In genomic region chr16:1780677-1781072, GRCh38 we compare ENCODE assay signal across 9 cellular contexts. TPM values are rescaled to one million over a fixed set of nuclear protein-coding genes. Genes with fewer than 3 reads are reported as not detected.
DNase-seq lines count a peak whose midpoint lies in the region; ATAC-seq, FAIRE-seq and TF ChIP-seq lines count a peak whose summit lies in the region.
"Had no signal": no experiment of that assay in that cellular context is flagged by ENCODE, and none has a peak within 500 bp of the region (broad histone marks: within the 10 kb centered on the region; RNA-seq: fewer than 3 reads in every experiment).

No MANE protein-coding gene starts in this region.

- RAD21 ChIA-PET in HCT116 (lab: Charles Lee; ENCODE audit: low non-redundant PET in 1 of 2, low total read pairs in 2 of 2, uncharacterized antibody in 2 of 2, unreplicated experiment in 2 of 2), result no interaction called here

- H3K79me1 ChIP-seq in mesenchymal stem cell (replicated peaks; ENCODE audit: low read length, poor library complexity, severe bottlenecking), result peaks cover 37% of the 10 kb centered on the region

- H3K9ac ChIP-seq in HCT116 (ENCODE audit: low read length) (peak overlapping the region; percentile 88), mesenchymal stem cell (ENCODE audit: low read length) (peak overlapping the region; percentile 85), kidney (ENCODE audit: low read length in 2 of 2) (no peak overlapping the region)

- 88% methylated on average over 6 of the region's 6 CpGs for WGBS in mesenchymal stem cell

- no peak overlapping the region for H3K4me3 ChIP-seq in CD4-positive, CD25-positive, alpha-beta regulatory T cell (ENCODE audit: low read depth, low read length)
- H3K4me3 ChIP-seq in HCT116 (replicated peaks in 1 of 2; ENCODE audit: low read depth in 1 of 2, low read length in 2 of 2), result no peak overlapping the region
- H3K4me3 ChIP-seq in mesenchymal stem cell (ENCODE audit: insufficient read depth in 1 of 2, low read depth in 1 of 2, low read length in 2 of 2), result peak overlapping the region in 1 of 2 experiments; percentile 87
- peak overlapping the region in 1 of 2 donors; percentile 88 for H3K4me3 ChIP-seq in kidney (ENCODE audit: low read length in 2 of 2)

- POLR2A ChIA-PET in HCT116 (lab: Charles Lee), result no interaction called here
- POLR2A ChIA-PET in activated naive CD8-positive, alpha-beta T cell treated with anti-CD3 and anti-CD28 coated beads, Interleukin-2, amount 10 ng/mL, durations not matched to agents 7 days and 5 days (lab: Charles Lee), result interaction anchor here (0.8 to 1.1 kb wide), 2 partner anchors 10 to 18 kb away, joined by 3 read pairs; partner anchors contain the start of gene NME3

- peaks cover 16% of the 10 kb centered on the region for H3K36me3 ChIP-seq in CD4-positive, CD25-positive, alpha-beta regulatory T cell (ENCODE audit: control insufficient read depth, insufficient read depth, low read length)
- peaks cover 0 to 5% of the 10 kb centered on the region in 2 experiments; a peak in 3 of 4 replicates for H3K36me3 ChIP-seq in HCT116 (ENCODE audit: control insufficient read depth in 1 of 2, insufficient read depth in 2 of 2, low read length in 2 of 2)
- H3K36me3 ChIP-seq in mesenchymal stem cell (ENCODE audit: control insufficient read depth in 1 of 2, insufficient read depth in 2 of 2, low read depth in 1 of 2, low read length in 2 of 2), result peaks cover 47 to 63% of the 10 kb centered on the region in 2 experiments
- H3K36me3 ChIP-seq in kidney (ENCODE audit: control insufficient read depth in 1 of 2, insufficient read depth in 2 of 2, low read length in 2 of 2), result peaks cover 4 to 5% of the 10 kb centered on the region in 2 donors

- no peak overlapping the region for H2BK15ac ChIP-seq in mesenchymal stem cell (ENCODE audit: low read depth, poor library complexity, severe bottlenecking)

- TF ChIP-seq RAD21 in HCT116 (IDR thresholded peaks at IDR 0.05; ENCODE audit: low read depth), result no peak

- H2BK5ac ChIP-seq in mesenchymal stem cell (ENCODE audit: low read depth, low read length, poor library complexity, severe bottlenecking), result no peak overlapping the region

- CTCF ChIA-PET in HCT116 (lab: Charles Lee), result no interaction called here

- TSS peak; percentile 56 for BruUV-seq in HCT116 (replicated peaks; lab: Mats Ljungman, UMichigan)

- H2BK12ac ChIP-seq in mesenchymal stem cell (ENCODE audit: low read length in 2 of 2), result no peak overlapping the region

- H3K79me2 ChIP-seq in HCT116 (ENCODE audit: insufficient read depth, low read length), result peaks cover 33% of the 10 kb centered on the region

- TF ChIP-seq CTCF in HCT116 (IDR thresholded peaks at IDR 0.05 in 2 of 3, conservative IDR thresholded peaks at IDR 0.05 in 1 of 3; ENCODE audit: borderline replicate concordance in 1 of 3, insufficient read depth in 1 of 3, low read depth in 2 of 3, low read length in 2 of 3), result no peak
- no peak for TF ChIP-seq CTCF in kidney (IDR thresholded peaks at IDR 0.05; ENCODE audit: borderline replicate concordance, extremely low read depth, insufficient read depth)

- H3K14ac ChIP-seq in mesenchymal stem cell (ENCODE audit: low read length in 2 of 2), result no peak overlapping the region

- H3K23ac ChIP-seq in mesenchymal stem cell (ENCODE audit: low read length in 2 of 2), result no peak overlapping the region

- no peaks in the 10 kb centered on the region for H3K9me3 Mint-ChIP-seq in CD4-positive, CD25-positive, alpha-beta regulatory T cell
- H3K9me3 Mint-ChIP-seq in activated naive CD8-positive, alpha-beta T cell treated with anti-CD3 and anti-CD28 coated beads, Interleukin-2, amount 10 ng/mL, durations not matched to agents 7 days and 5 days, result no peaks in the 10 kb centered on the region

- no peak overlapping the region for H3K4ac ChIP-seq in mesenchymal stem cell (ENCODE audit: low read depth in 1 of 2, low read length in 2 of 2)

- H3K27ac ChIP-seq in CD4-positive, CD25-positive, alpha-beta regulatory T cell (ENCODE audit: insufficient read depth, low read length, poor library complexity, severe bottlenecking), result no peak overlapping the region
- H3K27ac ChIP-seq in HCT116 (ENCODE audit: low read depth, low read length) (0 out of 2 replicates have a peak overlapping the region, but pooled peaks have one; percentile 78), mesenchymal stem cell (ENCODE audit: low read length, poor library complexity, severe bottlenecking) (no peak overlapping the region), kidney (ENCODE audit: low read depth in 2 of 2, low read length in 2 of 2) (no peak overlapping the region)

- TF ChIP-seq POLR2A in HCT116 (IDR thresholded peaks at IDR 0.05; ENCODE audit: borderline replicate concordance, extremely low read depth, insufficient read depth, insufficient read length), result no peak

- peak overlapping the region; percentile 88 to 96 (median 92) for H3K4me3 Mint-ChIP-seq in CD4-positive, CD25-positive, alpha-beta regulatory T cell
- H3K4me3 Mint-ChIP-seq in activated naive CD8-positive, alpha-beta T cell treated with anti-CD3 and anti-CD28 coated beads, Interleukin-2, amount 10 ng/mL, durations not matched to agents 7 days and 5 days, result peak overlapping the region; percentile 89

- peaks cover 39% of the 10 kb centered on the region for H3K4me1 ChIP-seq in CD4-positive, CD25-positive, alpha-beta regulatory T cell (ENCODE audit: control insufficient read depth, insufficient read depth, low read length, poor library complexity, severe bottlenecking)
- H3K4me1 ChIP-seq in HCT116 (ENCODE audit: control insufficient read depth in 1 of 2, insufficient read depth in 2 of 2, low read length in 2 of 2) (peaks cover 0 to 22% of the 10 kb centered on the region in 2 experiments; a peak in 3 of 4 replicates), mesenchymal stem cell (ENCODE audit: control insufficient read depth, insufficient read depth, low read depth, low read length) (peaks cover 43% of the 10 kb centered on the region), kidney (ENCODE audit: control insufficient read depth in 1 of 2, insufficient read depth in 1 of 2, low read depth in 1 of 2, low read length in 2 of 2) (peaks cover 12 to 16% of the 10 kb centered on the region in 2 donors)

- H3K9me2 ChIP-seq in HCT116 (ENCODE audit: insufficient read depth), result no peaks in the 10 kb centered on the region

- no peak overlapping the region for H2AK5ac ChIP-seq in mesenchymal stem cell (ENCODE audit: low read length, severe bottlenecking)

- H4K20me1 ChIP-seq in HCT116 (ENCODE audit: insufficient read depth), result no peaks in the 10 kb centered on the region

- no peaks in the 10 kb centered on the region for H3K27me3 Mint-ChIP-seq in CD4-positive, CD25-positive, alpha-beta regulatory T cell
- no peaks in the 10 kb centered on the region for H3K27me3 Mint-ChIP-seq in activated naive CD8-positive, alpha-beta T cell treated with anti-CD3 and anti-CD28 coated beads, Interleukin-2, amount 10 ng/mL, durations not matched to agents 7 days and 5 days

- no peak for ATAC-seq in CD4-positive, CD25-positive, alpha-beta regulatory T cell (ENCODE audit: low read depth in 2 of 2)
- no peak for ATAC-seq in HCT116
- ATAC-seq in activated naive CD8-positive, alpha-beta T cell treated with anti-CD3 and anti-CD28 coated beads, Interleukin-2, amount 10 ng/mL, durations not matched to agents 7 days and 5 days (ENCODE audit: low read depth), result no peak
- ATAC-seq in HG03457 (IDR thresholded peaks at IDR 0.05; ENCODE audit: unreplicated experiment), result no peak

- H3K4me2 ChIP-seq in HCT116 (ENCODE audit: low read length) (peak overlapping the region; percentile 97), mesenchymal stem cell (ENCODE audit: low read length, poor library complexity, severe bottlenecking) (no peak overlapping the region)

- no peak for DNase-seq in CD4-positive, CD25-positive, alpha-beta regulatory T cell
- DNase-seq in HCT116 (ENCODE audit: low read depth, low spot score) (no peak), mesenchymal stem cell (no peak), kidney (no peak), SW 1271 (lab: John Stamatoyannopoulos, UW) (no peak), SK-N-DZ (ENCODE audit: low spot score) (no peak)
- DNase-seq in activated naive CD8-positive, alpha-beta T cell treated with anti-CD3 and anti-CD28 coated beads, Interleukin-2, amount 10 ng/mL, durations not matched to agents 7 days and 5 days, result no peak
- DNase-seq: activated CD8-positive, alpha-beta memory T cell treated with anti-CD3 and anti-CD28 coated beads, Interleukin-2, amount 50 U/mL, for 4 hours had no signal

- no peak overlapping the region for H2BK120ac ChIP-seq in mesenchymal stem cell (ENCODE audit: low read depth, low read length)

- intact Hi-C loops in HCT116 (cut with micrococcal nuclease) (no loop called here), kidney (cut with DNase I) (no loop called here)

- H3K27ac Mint-ChIP-seq in CD4-positive, CD25-positive, alpha-beta regulatory T cell, result no peak overlapping the region
- H3K27ac Mint-ChIP-seq in activated naive CD8-positive, alpha-beta T cell treated with anti-CD3 and anti-CD28 coated beads, Interleukin-2, amount 10 ng/mL, durations not matched to agents 7 days and 5 days, result no peak overlapping the region

- H3K36me3 Mint-ChIP-seq in CD4-positive, CD25-positive, alpha-beta regulatory T cell, result no peaks in the 10 kb centered on the region
- peaks cover 3% of the 10 kb centered on the region for H3K36me3 Mint-ChIP-seq in activated naive CD8-positive, alpha-beta T cell treated with anti-CD3 and anti-CD28 coated beads, Interleukin-2, amount 10 ng/mL, durations not matched to agents 7 days and 5 days

- FAIRE-seq in kidney (lab: Jason Lieb, UNC), result no peak

- H4K8ac ChIP-seq in mesenchymal stem cell (ENCODE audit: low read length), result no peak overlapping the region

- peaks cover 0 to 36% (median 6%) of the 10 kb centered on the region in 4 donors for H3K4me1 Mint-ChIP-seq in CD4-positive, CD25-positive, alpha-beta regulatory T cell
- H3K4me1 Mint-ChIP-seq in activated naive CD8-positive, alpha-beta T cell treated with anti-CD3 and anti-CD28 coated beads, Interleukin-2, amount 10 ng/mL, durations not matched to agents 7 days and 5 days, result peaks cover 17% of the 10 kb centered on the region

- H2AFZ ChIP-seq in HCT116 (ENCODE audit: low read depth, low read length, poor library complexity, severe bottlenecking), result no peak overlapping the region
- no peak overlapping the region for H2AFZ ChIP-seq in mesenchymal stem cell (ENCODE audit: low read depth, low read length)

- H3K27me3 ChIP-seq in CD4-positive, CD25-positive, alpha-beta regulatory T cell (ENCODE audit: control insufficient read depth, insufficient read depth, low read length), result no peaks in the 10 kb centered on the region
- no peaks in the 10 kb centered on the region for H3K27me3 ChIP-seq in HCT116 (ENCODE audit: insufficient read depth, low read length)
- H3K27me3 ChIP-seq in mesenchymal stem cell (ENCODE audit: control insufficient read depth in 1 of 2, insufficient read depth in 1 of 2, low read length in 2 of 2), result no peaks in the 10 kb centered on the region

- no peaks in the 10 kb centered on the region for H3K9me3 ChIP-seq in CD4-positive, CD25-positive, alpha-beta regulatory T cell (ENCODE audit: control insufficient read depth in 2 of 2, low read length in 2 of 2)
- H3K9me3 ChIP-seq in HCT116 (ENCODE audit: control insufficient read depth in 1 of 2, insufficient read depth in 1 of 2, low read depth in 1 of 2, low read length in 2 of 2) (no peaks in the 10 kb centered on the region), mesenchymal stem cell (ENCODE audit: control insufficient read depth, low read length) (no peaks in the 10 kb centered on the region), kidney (ENCODE audit: control insufficient read depth in 1 of 2, low read length in 2 of 2) (no peaks in the 10 kb centered on the region)

- no peak overlapping the region for H4K91ac ChIP-seq in mesenchymal stem cell (ENCODE audit: low read length)

- no peak overlapping the region for H3K18ac ChIP-seq in mesenchymal stem cell (ENCODE audit: low read depth in 1 of 2, low read length in 2 of 2)

RNA-seq across cellular contexts. Expression of gene SPSB3, which starts 1.7 kb away (rescaled TPM):
- 85.2 TPM for total RNA-seq in CD4-positive, CD25-positive, alpha-beta regulatory T cell
- polyA plus RNA-seq in CD4-positive, CD25-positive, alpha-beta regulatory T cell, result 10 to 100 TPM; 61.1 to 72.3 (median 70.8) TPM
- total RNA-seq in HCT116 (2021; ENCODE audit: unreplicated experiment), result 31.6 TPM
- polyA plus RNA-seq in HCT116 (2012), result 43.9 and 51.6 TPM in 2 replicates
- 10 to 100 TPM; 67.8 to 74.1 TPM for total RNA-seq in activated naive CD8-positive, alpha-beta T cell treated with anti-CD3 and anti-CD28 coated beads, Interleukin-2, amount 10 ng/mL, durations not matched to agents 7 days and 5 days
- polyA plus RNA-seq in mesenchymal stem cell (2013, experiment 1 of 2), result 15.8 TPM
- 14.9 TPM for polyA plus RNA-seq in mesenchymal stem cell (2013, experiment 2 of 2)
- total RNA-seq in kidney, result 57.7 TPM
- 55.1 TPM for polyA plus RNA-seq in kidney (ENCODE audit: insufficient read depth, low read depth, low replicate concordance)
- 82.2 and 92.1 TPM in 2 replicates for polyA plus RNA-seq in SK-N-DZ (2014; cell fraction: cytosol; rRNA removed)
- 322 and 438 TPM in 2 replicates for polyA plus RNA-seq in SK-N-DZ (2014; cell fraction: nucleus; rRNA removed)

RNA-seq across cellular contexts. Expression of gene NUBP2, which starts 2.1 kb away (rescaled TPM):
- 41.6 TPM for total RNA-seq in CD4-positive, CD25-positive, alpha-beta regulatory T cell
- 100 to 1,000 TPM in 1 of 4 donors, 10 to 100 TPM in 3; 88.8 to 104 (median 96.6) TPM for polyA plus RNA-seq in CD4-positive, CD25-positive, alpha-beta regulatory T cell
- total RNA-seq in HCT116 (2021; ENCODE audit: unreplicated experiment) (103 TPM), kidney (42.8 TPM)
- 75.2 and 77.9 TPM in 2 replicates for polyA plus RNA-seq in HCT116 (2012)
- total RNA-seq in activated naive CD8-positive, alpha-beta T cell treated with anti-CD3 and anti-CD28 coated beads, Interleukin-2, amount 10 ng/mL, durations not matched to agents 7 days and 5 days, result 10 to 100 TPM; 55.6 to 55.9 TPM
- 34.4 TPM for polyA plus RNA-seq in mesenchymal stem cell (2013, experiment 1 of 2)
- polyA plus RNA-seq in mesenchymal stem cell (2013, experiment 2 of 2), result 35.3 TPM
- polyA plus RNA-seq in kidney (ENCODE audit: insufficient read depth, low read depth, low replicate concordance), result 71.1 TPM
- polyA plus RNA-seq in SK-N-DZ (2014; cell fraction: cytosol; rRNA removed), result 302 and 363 TPM in 2 replicates
- 364 and 474 TPM in 2 replicates for polyA plus RNA-seq in SK-N-DZ (2014; cell fraction: nucleus; rRNA removed)

RNA-seq across cellular contexts. Expression of gene MRPS34, which starts 7.7 kb away (rescaled TPM):
- total RNA-seq in CD4-positive, CD25-positive, alpha-beta regulatory T cell, result 46.5 TPM
- polyA plus RNA-seq in CD4-positive, CD25-positive, alpha-beta regulatory T cell, result 100 to 1,000 TPM; 143 to 176 (median 155) TPM
- total RNA-seq in HCT116 (2021; ENCODE audit: unreplicated experiment) (200 TPM), kidney (61.7 TPM)
- polyA plus RNA-seq in HCT116 (2012), result 167 and 191 TPM in 2 replicates
- 100 to 1,000 TPM in 1 of 2 experiments, 10 to 100 TPM in 1; 91.6 to 103 TPM for total RNA-seq in activated naive CD8-positive, alpha-beta T cell treated with anti-CD3 and anti-CD28 coated beads, Interleukin-2, amount 10 ng/mL, durations not matched to agents 7 days and 5 days
- polyA plus RNA-seq in mesenchymal stem cell (2013, experiment 1 of 2), result 102 TPM
- polyA plus RNA-seq in mesenchymal stem cell (2013, experiment 2 of 2), result 101 TPM
- polyA plus RNA-seq in kidney (ENCODE audit: insufficient read depth, low read depth, low replicate concordance), result 187 TPM
- polyA plus RNA-seq in SK-N-DZ (2014; cell fraction: cytosol; rRNA removed), result 234 and 238 TPM in 2 replicates
- 196 and 239 TPM in 2 replicates for polyA plus RNA-seq in SK-N-DZ (2014; cell fraction: nucleus; rRNA removed)

RNA-seq across cellular contexts. Expression of gene EME2, which starts 8.1 kb away (rescaled TPM):
- total RNA-seq in CD4-positive, CD25-positive, alpha-beta regulatory T cell, result 19.0 TPM
- 1 to 10 TPM in 1 of 4 donors, under 1 TPM in 3; 0.57 to 1.1 (median 0.64) TPM for polyA plus RNA-seq in CD4-positive, CD25-positive, alpha-beta regulatory T cell
- total RNA-seq in HCT116 (2021; ENCODE audit: unreplicated experiment) (36.3 TPM), kidney (23.8 TPM)
- polyA plus RNA-seq in HCT116 (2012), result 8.9 and 9.0 TPM in 2 replicates
- 10 to 100 TPM; 28.7 to 36.3 TPM for total RNA-seq in activated naive CD8-positive, alpha-beta T cell treated with anti-CD3 and anti-CD28 coated beads, Interleukin-2, amount 10 ng/mL, durations not matched to agents 7 days and 5 days
- 5.6 TPM for polyA plus RNA-seq in mesenchymal stem cell (2013, experiment 1 of 2)
- polyA plus RNA-seq in mesenchymal stem cell (2013, experiment 2 of 2), result 4.7 TPM
- 5.1 TPM for polyA plus RNA-seq in kidney (ENCODE audit: insufficient read depth, low read depth, low replicate concordance)
- 4.1 and 5.9 TPM in 2 replicates for polyA plus RNA-seq in SK-N-DZ (2014; cell fraction: cytosol; rRNA removed)
- 52.8 and 117 TPM in 2 replicates for polyA plus RNA-seq in SK-N-DZ (2014; cell fraction: nucleus; rRNA removed)

RNA-seq across cellular contexts. Expression of gene NME3, which starts 9.3 kb away (rescaled TPM):
- total RNA-seq in CD4-positive, CD25-positive, alpha-beta regulatory T cell, result 45.1 TPM
- polyA plus RNA-seq in CD4-positive, CD25-positive, alpha-beta regulatory T cell, result 100 to 1,000 TPM in 1 of 4 donors, 10 to 100 TPM in 3; 63.8 to 101 (median 75.0) TPM
- total RNA-seq in HCT116 (2021; ENCODE audit: unreplicated experiment), result 103 TPM
- 79.3 and 90.1 TPM in 2 replicates for polyA plus RNA-seq in HCT116 (2012)
- total RNA-seq in activated naive CD8-positive, alpha-beta T cell treated with anti-CD3 and anti-CD28 coated beads, Interleukin-2, amount 10 ng/mL, durations not matched to agents 7 days and 5 days, result 10 to 100 TPM; 58.1 to 60.9 TPM
- 49.3 TPM for polyA plus RNA-seq in mesenchymal stem cell (2013, experiment 1 of 2)
- 48.0 TPM for polyA plus RNA-seq in mesenchymal stem cell (2013, experiment 2 of 2)
- 70.8 TPM for total RNA-seq in kidney
- 123 TPM for polyA plus RNA-seq in kidney (ENCODE audit: insufficient read depth, low read depth, low replicate concordance)
- polyA plus RNA-seq in SK-N-DZ (2014; cell fraction: cytosol; rRNA removed), result 45.6 and 67.6 TPM in 2 replicates
- 257 and 274 TPM in 2 replicates for polyA plus RNA-seq in SK-N-DZ (2014; cell fraction: nucleus; rRNA removed)

Comparison
In these comparisons a context has a peak if more than half of its experiments do, and no peak if none do; other contexts are left out.
1. H3K9ac ChIP-seq: peak in HCT116 (single experiment) and mesenchymal stem cell (single experiment); none in kidney (0 of 2).